ENCODE assay signal across 13 cellular contexts in genomic region chr1:236009857-236010256, GRCh38. TPM values are rescaled to one million over a fixed set of nuclear protein-coding genes. Genes with fewer than 3 reads are reported as not detected.
DNase-seq lines count a peak whose midpoint lies in the region; ATAC-seq and TF ChIP-seq lines count a peak whose summit lies in the region.
"Had no signal": no experiment of that assay in that cellular context is flagged by ENCODE, and none has a peak within 500 bp of the region (broad histone marks: within the 10 kb centered on the region; RNA-seq: fewer than 3 reads in every experiment).

No MANE protein-coding gene starts in this region.

- peak in 1 of 2 donors; percentile 75 for ATAC-seq in upper lobe of left lung (ENCODE audit: low FRiP score in 2 of 2)
- no peak for ATAC-seq in HG03159 (IDR thresholded peaks at IDR 0.05; ENCODE audit: unreplicated experiment)
- no peak for ATAC-seq in GM18511 (IDR thresholded peaks at IDR 0.05; ENCODE audit: unreplicated experiment)
- ATAC-seq: natural killer cell had no signal

- H3K9me3 ChIP-seq in esophagus squamous epithelium (no peaks in the 10 kb centered on the region), muscle layer of colon (ENCODE audit: low read length) (no peaks in the 10 kb centered on the region), upper lobe of left lung (no peaks in the 10 kb centered on the region)

- no peak for TF ChIP-seq EP300 in upper lobe of left lung (IDR thresholded peaks at IDR 0.05)

- no peaks in the 10 kb centered on the region for H3K27me3 ChIP-seq in esophagus squamous epithelium
- no peaks in the 10 kb centered on the region for H3K27me3 ChIP-seq in muscle layer of colon (ENCODE audit: control insufficient read depth in 1 of 2, insufficient read depth in 2 of 2, low read length in 2 of 2)
- no peaks in the 10 kb centered on the region for H3K27me3 ChIP-seq in upper lobe of left lung

- no peak overlapping the region for H3K4me3 ChIP-seq in esophagus squamous epithelium
- H3K4me3 ChIP-seq in muscle layer of colon (ENCODE audit: low read depth in 1 of 2, low read length in 2 of 2), result no peak overlapping the region
- no peak overlapping the region for H3K4me3 ChIP-seq in upper lobe of left lung

- no peak overlapping the region for H3K9ac ChIP-seq in muscle layer of colon (ENCODE audit: low read length)
- H3K9ac ChIP-seq: KMS-11 had no signal

- H3K27ac ChIP-seq in esophagus squamous epithelium, result peak overlapping the region; percentile 10 to 82 (median 70)
- peak overlapping the region; percentile 38 for H3K27ac ChIP-seq in muscle layer of colon (ENCODE audit: low read depth, low read length)
- H3K27ac ChIP-seq in upper lobe of left lung, result peak overlapping the region in 3 of 4 donors; percentile 53 to 63 (median 59)
- H3K27ac ChIP-seq: KMS-11 had no signal

- TF ChIP-seq POLR2A in esophagus squamous epithelium (IDR thresholded peaks at IDR 0.05) (no peak), upper lobe of left lung (IDR thresholded peaks at IDR 0.05) (no peak)

- H3K36me3 ChIP-seq in esophagus squamous epithelium, result peaks cover 0 to 36% (median 0%) of the 10 kb centered on the region in 3 donors
- H3K36me3 ChIP-seq in muscle layer of colon (ENCODE audit: insufficient read depth, low read length), result peaks cover 81% of the 10 kb centered on the region
- peaks cover 0 to 44% (median 3%) of the 10 kb centered on the region in 4 donors for H3K36me3 ChIP-seq in upper lobe of left lung

- peaks cover 0 to 13% (median 4%) of the 10 kb centered on the region in 3 donors for H3K4me1 ChIP-seq in esophagus squamous epithelium
- H3K4me1 ChIP-seq in muscle layer of colon (ENCODE audit: insufficient read depth, low read length), result peaks cover 12% of the 10 kb centered on the region
- no peaks in the 10 kb centered on the region for H3K4me1 ChIP-seq in upper lobe of left lung

- peak; percentile 57 for DNase-seq in RPMI7951 (ENCODE audit: low read depth)
- DNase-seq in esophagus squamous epithelium (lab: John Stamatoyannopoulos, UW), result no peak
- no peak for DNase-seq in upper lobe of left lung
- no peak for DNase-seq in UCSD-AML1 (lab: John Stamatoyannopoulos, UW; ENCODE audit: unreplicated experiment)
- no peak for DNase-seq in activated T-cell treated with anti-CD3 and anti-CD28 coated beads for 4 hours
- DNase-seq: activated CD8-positive, alpha-beta memory T cell treated with anti-CD3 and anti-CD28 coated beads for 24 hours; DND-41; natural killer cell; NCI-H446 had no signal

- TF ChIP-seq CTCF in esophagus squamous epithelium (IDR thresholded peaks at IDR 0.05) (no peak), upper lobe of left lung (IDR thresholded peaks at IDR 0.05) (no peak)

- WGBS in esophagus squamous epithelium, 2 donors, result 42 to 45% methylated on average over 2 of the region's 2 CpGs
- WGBS in upper lobe of left lung, 2 donors, result 73 to 83% methylated on average over 2 of the region's 2 CpGs

- intact Hi-C loops in esophagus squamous epithelium (cut with DNase I), result no loop called here

RNA-seq across cellular contexts. Expression of gene NID1, which starts 55.0 kb away (rescaled TPM):
- total RNA-seq in RPMI7951 (2014; rRNA removed; shearing (Covaris generic)), result 50.9 and 60.2 TPM in 2 replicates
- 100 to 1,000 TPM in 1 of 4 donors, 10 to 100 TPM in 2, 1 to 10 TPM in 1; 3.6 to 120 (median 28.5) TPM for total RNA-seq in esophagus squamous epithelium
- 10 to 100 TPM; 26.8 to 81.1 (median 46.1) TPM for total RNA-seq in upper lobe of left lung
